Comparison of ENCODE assay signal across 2 cellular contexts in genomic region chr6:104820820-104821219, GRCh38. TPM values are rescaled to one million over a fixed set of nuclear protein-coding genes. Genes with fewer than 3 reads are reported as not detected.
DNase-seq lines count a peak whose midpoint lies in the region; ATAC-seq, FAIRE-seq and TF ChIP-seq lines count a peak whose summit lies in the region.
"Not testable (repeated sequence)": the region's sequence is repeated elsewhere in the genome, so short reads cannot be mapped to it uniquely, and the experiment has no call there.

No MANE protein-coding gene starts in this region.

- H3K79me2 ChIP-seq in K562 (ENCODE audit: control insufficient read depth, insufficient read depth, low read length), result not testable (repeated sequence)

- in situ Hi-C loops in K562 (cut with MboI), result not testable (repeated sequence)

- TF ChIP-seq CTCF in HEK293 (tag by site-specific recombination; IDR thresholded peaks at IDR 0.05); K562 (IDR thresholded peaks at IDR 0.05 in 2 of 3, conservative IDR thresholded peaks at IDR 0.05 in 1 of 3; ENCODE audit: insufficient read depth in 2 of 3, low read depth in 1 of 3, low read length in 3 of 3): not testable (repeated sequence)

- H3K9me1 ChIP-seq in K562 (ENCODE audit: control insufficient read depth, insufficient read depth, low read length), result not testable (repeated sequence)

- H3K27ac ChIP-seq in HEK293 (ENCODE audit: extremely low read depth, low read depth, low read length); K562 (ENCODE audit: extremely low read depth, low read depth, low read length): not testable (repeated sequence)

- not testable (repeated sequence) for H3K27me3 ChIP-seq in K562 (ENCODE audit: control insufficient read depth in 2 of 2, insufficient read depth in 2 of 2, low read length in 2 of 2)

- H4K20me1 ChIP-seq in K562 (replicated peaks; ENCODE audit: control insufficient read depth, insufficient read depth, low read length), result not testable (repeated sequence)

- not testable (repeated sequence) for H3K4me2 ChIP-seq in K562 (ENCODE audit: insufficient read depth, low read length)

- not testable (repeated sequence) for FAIRE-seq in K562 (lab: Jason Lieb, UNC)

- not testable (repeated sequence) for DNase-seq in K562 (ENCODE audit: extremely low read depth in 1 of 4, low spot score in 3 of 4)

- TF ChIP-seq POLR2A in K562 (conservative IDR thresholded peaks at IDR 0.05), result not testable (repeated sequence)

- not testable (repeated sequence) for BruUV-seq in K562 (replicated peaks; lab: Mats Ljungman, UMichigan)

- POLR2A ChIA-PET in HEK293 (lab: Yijun Ruan, JAX); K562 (lab: Yijun Ruan, JAX): not testable (repeated sequence)

- peaks cover 0 to 16% of the 10 kb centered on the region in 2 experiments; a peak in 2 of 3 replicates for H3K36me3 ChIP-seq in HEK293 (ENCODE audit: control insufficient read depth in 2 of 2, insufficient read depth in 1 of 2, low read length in 2 of 2)
- H3K36me3 ChIP-seq in K562 (ENCODE audit: control insufficient read depth, insufficient read depth, low read length), result not testable (repeated sequence)

- TF ChIP-seq RAD21 in K562 (CRISPR knock-in tag; conservative IDR thresholded peaks at IDR 0.05 in 1 of 2, IDR thresholded peaks at IDR 0.05 in 1 of 2), result not testable (repeated sequence)

- CTCF ChIA-PET in HEK293 (lab: Yijun Ruan, JAX), result interaction anchor here (0.6 kb wide), 1 partner anchor 26 kb away, joined by 5 read pairs; no protein-coding TSS in a partner anchor
- CTCF ChIA-PET in K562 (lab: Yijun Ruan, JAX; ENCODE audit: low intra/inter-chr PET ratio), result not testable (repeated sequence)

- not testable (repeated sequence) for H2AFZ ChIP-seq in K562 (ENCODE audit: low read depth, low read length)

- intact Hi-C loops in K562 (cut with micrococcal nuclease), result not testable (repeated sequence)

- 53% methylated on average over 4 of the region's 4 CpGs for WGBS in K562 (ENCODE audit: insufficient coverage, low coverage, missing lambda C conversion rate)

- TF ChIP-seq EP300 in K562 (IDR thresholded peaks at IDR 0.05; ENCODE audit: low read length), result not testable (repeated sequence)

- not testable (repeated sequence) for H3K9ac ChIP-seq in K562 (ENCODE audit: insufficient read depth in 1 of 2, low read depth in 2 of 2, low read length in 2 of 2)

- H3K4me1 ChIP-seq in HEK293 (ENCODE audit: control insufficient read depth, insufficient read depth, low read length); K562 (replicated peaks in 1 of 2; ENCODE audit: control insufficient read depth in 2 of 2, insufficient read depth in 2 of 2, low read length in 2 of 2): not testable (repeated sequence)

- not testable (repeated sequence) for ATAC-seq in K562

- not testable (repeated sequence) for H3K9me3 ChIP-seq in HEK293 (ENCODE audit: control insufficient read depth, insufficient read depth, low read depth, low read length); K562 (replicated peaks; ENCODE audit: control insufficient read depth, insufficient read depth, low read depth, low read length)

- H3K4me3 ChIP-seq in HEK293 (ENCODE audit: low read depth, low read length); K562: not testable (repeated sequence)

TF ChIP-seq in HEK293, 187 proteins besides CTCF, POLR2A, EP300 and RAD21:
- TF ChIP-seq ZNF146 (tag by site-specific recombination; IDR thresholded peaks at IDR 0.05), result peak; percentile 89
TF ChIP-seq in HEK293: peak in this region for 1; not testable (repeated sequence) for 186.

TF ChIP-seq in K562, 482 proteins besides CTCF, POLR2A, EP300 and RAD21:
- peak; percentile 91 for TF ChIP-seq ZNF146 (CRISPR knock-in tag; IDR thresholded peaks at IDR 0.05; ENCODE audit: unreplicated experiment)

RNA-seq across cellular contexts. Expression of gene HACE1, which starts 38.9 kb away (rescaled TPM):
- total RNA-seq in K562 (2011; cell fraction: chromatin; rRNA removed; ENCODE audit: low replicate concordance), result 23.8 and 75.5 TPM in 2 replicates
- total RNA-seq in K562 (2011; cell fraction: nucleolus; rRNA removed), result 8.5 and 12.9 TPM in 2 replicates
- 19.4 and 33.0 TPM in 2 replicates for total RNA-seq in K562 (2011; cell fraction: nucleoplasm; rRNA removed)
- total RNA-seq in K562 (2014; rRNA removed) (8.3 and 13.4 TPM in 2 replicates), K562 (2014; rRNA removed; fragmentation: Illumina TruSeq; extraction: Trizol) (11.4 and 11.6 TPM in 2 replicates), K562 (2015; rRNA removed; fragmentation: Illumina TruSeq; extraction: Trizol) (9.3 and 11.6 TPM in 2 replicates), K562 (2021) (10.1 and 10.3 TPM in 2 replicates)
- polyA plus RNA-seq in K562 (2011; rRNA removed) (16.7 and 19.9 TPM in 2 replicates), K562 (2014; fragmentation: Illumina TruSeq; extraction: Trizol) (7.2 and 7.7 TPM in 2 replicates), K562 (2014; fragmentation: Nextera tagmentation; extraction: Ambion mirVana) (1 to 10 TPM; 3.6 to 4.9 TPM), K562 (2014; rRNA removed) (8.5 and 9.1 TPM in 2 replicates)
- polyA plus RNA-seq in K562 (2011; cell fraction: cytosol; rRNA removed), result 6.1 and 6.5 TPM in 2 replicates
- polyA plus RNA-seq in K562 (2011; cell fraction: nucleus; rRNA removed), result 18.1 and 27.5 TPM in 2 replicates
- 6.5 and 11.4 TPM in 2 replicates for polyA plus RNA-seq in K562 (2012)
- 31.6 and 34.6 TPM in 2 replicates for polyA minus RNA-seq in K562 (2011; rRNA and poly(A)+ RNA removed)
- 7.0 and 9.4 TPM in 2 replicates for polyA minus RNA-seq in K562 (2011; cell fraction: cytosol; rRNA and poly(A)+ RNA removed)
- 26.0 and 35.4 TPM in 2 replicates for polyA minus RNA-seq in K562 (2011; cell fraction: nucleus; rRNA and poly(A)+ RNA removed)
